Comparison of ENCODE assay signal across 18 cellular contexts in genomic region chr3:207973-208372, GRCh38.
"Had no signal": no experiment of that assay in that cellular context is flagged by ENCODE, and none has a peak within 500 bp of the region (broad histone marks: within the 10 kb centered on the region; RNA-seq: fewer than 3 reads in every experiment).

No MANE protein-coding gene starts in this region.

- H3K27ac Mint-ChIP-seq: activated B cell treated with CpG ODN at 0.5 μM for 24 hours; activated naive CD4-positive, alpha-beta T cell treated with anti-CD3 and anti-CD28 coated beads, Interleukin-2, amount 50 U/mL, for 24 hours; activated T-cell treated with anti-CD3 and anti-CD28 coated beads, Interleukin-2, amount 50 U/mL, for 24 hours; nephron; stimulated activated naive CD8-positive, alpha-beta T cell treated with anti-CD3 and anti-CD28 coated beads, Interleukin-15, Interleukin-2, amounts not matched to agents 100 ng/mL and 50 ng/mL, for 24 hours had no signal

- H3K4me3 ChIP-seq: body of pancreas, coronary artery, hepatocyte, ovary, thoracic aorta had no signal

- DNase-seq: activated B cell treated with CpG ODN at 0.5 μM for 24 hours; activated CD4-positive, alpha-beta T cell treated with anti-CD3 and anti-CD28 coated beads, Interleukin-2, amount 50 U/mL, for 1 hour; activated effector memory CD4-positive, alpha-beta T cell treated with Interleukin-2 at 50 U/mL for 16 hours; activated T-cell treated with anti-CD3 and anti-CD28 coated beads, Interleukin-2, amount 50 U/mL, for 24 hours; body of pancreas; central memory CD4-positive, alpha-beta T cell; effector CD4-positive, alpha-beta T cell; kidney; left ventricle myocardium superior; mesenchymal stem cell; ovary; stimulated activated CD4-positive, alpha-beta T cell treated with anti-CD3 and anti-CD28 coated beads, Interleukin-2, amount 100 ng/mL, for 48 hours had no signal

- H3K9me3 Mint-ChIP-seq: activated B cell treated with CpG ODN at 0.5 μM for 24 hours; activated naive CD4-positive, alpha-beta T cell treated with anti-CD3 and anti-CD28 coated beads, Interleukin-2, amount 50 U/mL, for 24 hours; activated T-cell treated with anti-CD3 and anti-CD28 coated beads, Interleukin-2, amount 50 U/mL, for 24 hours; nephron; stimulated activated naive CD8-positive, alpha-beta T cell treated with anti-CD3 and anti-CD28 coated beads, Interleukin-15, Interleukin-2, amounts not matched to agents 100 ng/mL and 50 ng/mL, for 24 hours had no signal

- H3K27ac ChIP-seq: body of pancreas, coronary artery, hepatocyte, ovary, thoracic aorta had no signal

- H3K4me1 Mint-ChIP-seq: activated naive CD4-positive, alpha-beta T cell treated with anti-CD3 and anti-CD28 coated beads, Interleukin-2, amount 50 U/mL, for 24 hours; nephron had no signal

- H3K4me3 Mint-ChIP-seq: activated B cell treated with CpG ODN at 0.5 μM for 24 hours; activated naive CD4-positive, alpha-beta T cell treated with anti-CD3 and anti-CD28 coated beads, Interleukin-2, amount 50 U/mL, for 24 hours; activated T-cell treated with anti-CD3 and anti-CD28 coated beads, Interleukin-2, amount 50 U/mL, for 24 hours; nephron; stimulated activated naive CD8-positive, alpha-beta T cell treated with anti-CD3 and anti-CD28 coated beads, Interleukin-15, Interleukin-2, amounts not matched to agents 100 ng/mL and 50 ng/mL, for 24 hours had no signal

- H3K4me2 ChIP-seq: hepatocyte had no signal

- H3K27me3 ChIP-seq: body of pancreas, ovary had no signal

- H2AFZ ChIP-seq: hepatocyte had no signal

- H3K36me3 ChIP-seq: ovary, thoracic aorta had no signal

- H3K4me1 ChIP-seq: body of pancreas had no signal

- H3K79me2 ChIP-seq: hepatocyte had no signal

- H3K36me3 Mint-ChIP-seq: activated naive CD4-positive, alpha-beta T cell treated with anti-CD3 and anti-CD28 coated beads, Interleukin-2, amount 50 U/mL, for 24 hours had no signal

- H3K27me3 Mint-ChIP-seq: activated B cell treated with CpG ODN at 0.5 μM for 24 hours; activated naive CD4-positive, alpha-beta T cell treated with anti-CD3 and anti-CD28 coated beads, Interleukin-2, amount 50 U/mL, for 24 hours; stimulated activated naive CD8-positive, alpha-beta T cell treated with anti-CD3 and anti-CD28 coated beads, Interleukin-15, Interleukin-2, amounts not matched to agents 100 ng/mL and 50 ng/mL, for 24 hours had no signal

- H3K9me3 ChIP-seq: body of pancreas, ovary, thoracic aorta had no signal

- ATAC-seq: body of pancreas, left ventricle myocardium superior had no signal
